In the genomic region with DNA sequence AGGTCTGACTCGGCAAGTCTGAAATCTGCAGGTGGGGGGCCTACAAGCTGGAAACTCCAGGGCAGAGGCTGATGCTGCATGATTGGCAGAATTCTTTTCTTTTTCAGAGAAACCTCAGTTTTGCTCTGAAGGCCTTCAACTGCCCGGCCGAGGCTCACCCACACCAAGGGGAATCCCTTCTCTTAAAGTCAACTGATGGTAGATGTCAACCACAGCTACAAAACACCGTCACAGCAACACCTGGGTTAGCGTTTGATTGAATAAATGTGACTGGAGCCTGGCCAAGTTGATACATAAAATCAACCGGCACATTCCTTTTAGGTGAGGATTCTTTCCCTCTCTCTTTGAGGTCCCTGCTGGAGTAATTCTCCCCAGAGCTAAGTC, we compare ENCODE assay signal across 24 cellular contexts. TPM values are rescaled to one million over a fixed set of nuclear protein-coding genes. Genes with fewer than 3 reads are reported as not detected.
DNase-seq lines count a peak whose midpoint lies in the region; ATAC-seq, FAIRE-seq and TF ChIP-seq lines count a peak whose summit lies in the region.
"Had no signal": no experiment of that assay in that cellular context is flagged by ENCODE, and none has a peak within 500 bp of the region (broad histone marks: within the 10 kb centered on the region; RNA-seq: fewer than 3 reads in every experiment).

No MANE protein-coding gene starts in this region.

- H2AFZ ChIP-seq in IMR-90 (replicated peaks; ENCODE audit: low read length, poor library complexity) (no peak overlapping the region), PC-9 (no peak overlapping the region)

- TF ChIP-seq CTCF in IMR-90 (conservative IDR thresholded peaks at IDR 0.05; ENCODE audit: low read depth, low read length) (no peak), PC-9 (conservative IDR thresholded peaks at IDR 0.05) (no peak), epithelial cell of esophagus (IDR thresholded peaks at IDR 0.05; ENCODE audit: insufficient read depth, low read depth, low read length, missing control alignments) (no peak), pancreas (IDR thresholded peaks at IDR 0.05) (no peak)
- TF ChIP-seq CTCF in CD8-positive, alpha-beta T cell (IDR thresholded peaks at IDR 0.05) = no peak

- in situ Hi-C loops in IMR-90 (cut with MboI; ENCODE audit: low sequenced_read_pairs) = no loop called here

- no peak overlapping the region for H2AK5ac ChIP-seq in IMR-90 (ENCODE audit: low read depth, low read length)

- no peaks in the 10 kb centered on the region for H3K79me1 ChIP-seq in IMR-90 (ENCODE audit: low read depth in 1 of 2, low read length in 2 of 2)

- CTCF ChIA-PET in IMR-90 (lab: Yijun Ruan, JAX) = no interaction called here
- CTCF ChIA-PET in PC-9 (lab: Charles Lee) = interaction anchor here (0.7 kb wide), 2 partner anchors 26 to 115 kb away, joined by 3 to 5 read pairs; no protein-coding TSS in a partner anchor
- CTCF ChIA-PET in CD8-positive, alpha-beta T cell (lab: Charles Lee) = interaction anchor here (2.5 to 2.9 kb wide), 3 partner anchors 17 to 107 kb away, joined by 7 to 10 read pairs (median 10); a partner anchor contains a TSS

- no peak overlapping the region for H4K5ac ChIP-seq in IMR-90 (ENCODE audit: low read depth, low read length)

- H3K36me3 Mint-ChIP-seq in CD8-positive, alpha-beta T cell = no peaks in the 10 kb centered on the region
- H3K36me3 Mint-ChIP-seq: CD4-positive, alpha-beta memory T cell; T-cell; type B pancreatic cell had no signal

- no peak overlapping the region for H4K91ac ChIP-seq in IMR-90 (ENCODE audit: insufficient read depth, low read depth, low read length)

- H3K56ac ChIP-seq in IMR-90 (ENCODE audit: extremely low read depth, insufficient read depth, low read length) = no peak overlapping the region

- H3K18ac ChIP-seq in IMR-90 (ENCODE audit: low read depth, low read length) = no peak overlapping the region

- no peak overlapping the region for H3K27ac ChIP-seq in IMR-90 (ENCODE audit: insufficient read depth, low read length)
- peak overlapping the region; percentile 61 for H3K27ac ChIP-seq in PC-9
- H3K27ac ChIP-seq in pancreas = peak overlapping the region; percentile 36 to 59 (median 48)
- H3K27ac ChIP-seq in CD8-positive, alpha-beta T cell (ENCODE audit: low read depth, low read length) = no peak overlapping the region
- H3K27ac ChIP-seq: adrenal gland, dorsolateral prefrontal cortex, prostate gland had no signal

- no peak overlapping the region for H3K4me3 Mint-ChIP-seq in CD8-positive, alpha-beta T cell
- H3K4me3 Mint-ChIP-seq: activated CD4-positive, alpha-beta T cell treated with anti-CD3 and anti-CD28 coated beads, Interleukin-2, amount 10 ng/mL, durations not matched to agents 24 days and 14 days; CD4-positive, alpha-beta memory T cell; stimulated activated naive CD8-positive, alpha-beta T cell treated with anti-CD3 and anti-CD28 coated beads, Interleukin-15, Interleukin-2, amounts not matched to agents 100 ng/mL and 50 ng/mL, for 24 hours; T-cell; type B pancreatic cell had no signal

- H4K8ac ChIP-seq in IMR-90 (ENCODE audit: low read depth in 2 of 2, low read length in 2 of 2) = no peak overlapping the region

- WGBS in IMR-90 (ENCODE audit: extremely low coverage in 2 of 2, insufficient read length in 1 of 2), 2 experiments = 80% methylated on average over 1 of the region's 6 CpGs; no CpG with 5 or more reads in 1 of the 2 experiments
- WGBS in pancreas, 2 donors = 45 to 53% methylated on average over 6 of the region's 6 CpGs

- H3K4me1 ChIP-seq in IMR-90 (ENCODE audit: control insufficient read depth, insufficient read depth, low read length) (peaks cover 3% of the 10 kb centered on the region), PC-9 (replicated peaks; ENCODE audit: insufficient read depth) (peaks cover 84% of the 10 kb centered on the region), pancreas (no peaks in the 10 kb centered on the region)
- H3K4me1 ChIP-seq in CD8-positive, alpha-beta T cell (ENCODE audit: insufficient read depth, low read length) = peaks cover 30% of the 10 kb centered on the region
- H3K4me1 ChIP-seq: adrenal gland, prostate gland had no signal

- no peaks in the 10 kb centered on the region for H3K9me1 ChIP-seq in IMR-90 (ENCODE audit: insufficient read depth, low read length)

- H2AK9ac ChIP-seq in IMR-90 (replicated peaks; ENCODE audit: low read depth, low read length, poor library complexity) = no peak overlapping the region

- H3K27me3 ChIP-seq in IMR-90 (ENCODE audit: control insufficient read depth, insufficient read depth, low read length) (peaks cover 38% of the 10 kb centered on the region), PC-9 (ENCODE audit: insufficient read depth, low read depth) (no peaks in the 10 kb centered on the region), pancreas (no peaks in the 10 kb centered on the region)
- H3K27me3 ChIP-seq in CD8-positive, alpha-beta T cell (ENCODE audit: insufficient read depth, low read length) = no peaks in the 10 kb centered on the region
- H3K27me3 ChIP-seq: adrenal gland, dorsolateral prefrontal cortex had no signal

- dilution Hi-C loops in IMR-90 (cut with HindIII; ENCODE audit: low sequenced_read_pairs, unreplicated experiment) = no loop called here

- H3K9me3 ChIP-seq in IMR-90 (ENCODE audit: control insufficient read depth, insufficient read depth, low read length) = no peaks in the 10 kb centered on the region; the same call in 1 of the 2 replicates
- H3K9me3 ChIP-seq in PC-9 (ENCODE audit: insufficient read depth, low read depth) = no peaks in the 10 kb centered on the region
- H3K9me3 ChIP-seq in pancreas = no peaks in the 10 kb centered on the region
- H3K9me3 ChIP-seq in CD8-positive, alpha-beta T cell (ENCODE audit: low read length) = no peaks in the 10 kb centered on the region
- H3K9me3 ChIP-seq: adrenal gland, prostate gland had no signal

- no peak overlapping the region for H2BK20ac ChIP-seq in IMR-90 (ENCODE audit: low read depth, low read length)

- H3K4ac ChIP-seq in IMR-90 (ENCODE audit: low read depth, low read length) = no peak overlapping the region

- no peak overlapping the region for H3K27ac Mint-ChIP-seq in CD8-positive, alpha-beta T cell
- H3K27ac Mint-ChIP-seq: activated CD4-positive, alpha-beta T cell treated with anti-CD3 and anti-CD28 coated beads, Interleukin-2, amount 10 ng/mL, durations not matched to agents 24 days and 14 days; CD4-positive, alpha-beta memory T cell; stimulated activated naive CD8-positive, alpha-beta T cell treated with anti-CD3 and anti-CD28 coated beads, Interleukin-15, Interleukin-2, amounts not matched to agents 100 ng/mL and 50 ng/mL, for 24 hours; T-cell; type B pancreatic cell had no signal

- H2BK120ac ChIP-seq in IMR-90 (ENCODE audit: low read depth, low read length) = no peak overlapping the region

- H4K20me1 ChIP-seq in IMR-90 (ENCODE audit: insufficient read depth, low read length) (no peaks in the 10 kb centered on the region), PC-9 (ENCODE audit: insufficient read depth) (no peaks in the 10 kb centered on the region)

- no peak overlapping the region for H3K23ac ChIP-seq in IMR-90 (ENCODE audit: low read depth, low read length)

- H3K14ac ChIP-seq in IMR-90 (replicated peaks; ENCODE audit: low read depth, low read length) = no peak overlapping the region

- no peak overlapping the region for H3K4me2 ChIP-seq in IMR-90 (ENCODE audit: low read depth, low read length)
- peak overlapping the region; percentile 68 for H3K4me2 ChIP-seq in PC-9

- H3K4me3 ChIP-seq in IMR-90 (ENCODE audit: insufficient read depth, low read depth, low read length) = no peak overlapping the region
- H3K4me3 ChIP-seq in PC-9 = no peak overlapping the region
- no peak overlapping the region for H3K4me3 ChIP-seq in epithelial cell of esophagus (ENCODE audit: low read length)
- H3K4me3 ChIP-seq in pancreas = no peak overlapping the region
- H3K4me3 ChIP-seq in CD8-positive, alpha-beta T cell (ENCODE audit: low read depth, low read length) = no peak overlapping the region
- H3K4me3 ChIP-seq: adrenal gland, dorsolateral prefrontal cortex, prostate gland had no signal

- no peak overlapping the region for H2BK5ac ChIP-seq in IMR-90 (ENCODE audit: low read depth, low read length, poor library complexity, severe bottlenecking)

- H3K36me3 ChIP-seq in IMR-90 (ENCODE audit: control insufficient read depth, insufficient read depth, low read length) (no peaks in the 10 kb centered on the region), PC-9 (ENCODE audit: low read depth) (no peaks in the 10 kb centered on the region), pancreas (no peaks in the 10 kb centered on the region)
- no peaks in the 10 kb centered on the region for H3K36me3 ChIP-seq in CD8-positive, alpha-beta T cell (ENCODE audit: insufficient read depth, low read length)
- H3K36me3 ChIP-seq: adrenal gland, prostate gland had no signal

- intact Hi-C loops in IMR-90 (cut with micrococcal nuclease) (no loop called here), PC-9 (cut with micrococcal nuclease; ENCODE audit: unreplicated experiment) (no loop called here), pancreas (cut with DNase I) (no loop called here)
- intact Hi-C loops in CD8-positive, alpha-beta T cell (cut with DNase I, micrococcal nuclease) = no loop called here

- H3K9me3 Mint-ChIP-seq in CD8-positive, alpha-beta T cell = no peaks in the 10 kb centered on the region
- H3K9me3 Mint-ChIP-seq: activated CD4-positive, alpha-beta T cell treated with anti-CD3 and anti-CD28 coated beads, Interleukin-2, amount 10 ng/mL, durations not matched to agents 24 days and 14 days; CD4-positive, alpha-beta memory T cell; stimulated activated naive CD8-positive, alpha-beta T cell treated with anti-CD3 and anti-CD28 coated beads, Interleukin-15, Interleukin-2, amounts not matched to agents 100 ng/mL and 50 ng/mL, for 24 hours; T-cell; type B pancreatic cell had no signal

- ATAC-seq in IMR-90 (ENCODE audit: low read depth) = no peak
- ATAC-seq in pancreas = peak in 3 of 4 donors; percentile 47 to 62 (median 54)
- no peak for ATAC-seq in CD8-positive, alpha-beta T cell
- ATAC-seq: Right ventricle myocardium inferior, T-cell had no signal

- FAIRE-seq in pancreas (lab: Jason Lieb, UNC) = no peak

- H3K27me3 Mint-ChIP-seq in CD8-positive, alpha-beta T cell (ENCODE audit: low read depth) = no peaks in the 10 kb centered on the region
- H3K27me3 Mint-ChIP-seq: CD4-positive, alpha-beta memory T cell; stimulated activated naive CD8-positive, alpha-beta T cell treated with anti-CD3 and anti-CD28 coated beads, Interleukin-15, Interleukin-2, amounts not matched to agents 100 ng/mL and 50 ng/mL, for 24 hours; T-cell had no signal

- H3F3A ChIP-seq in PC-9 (ENCODE audit: insufficient read depth, low read depth) = peaks cover 20% of the 10 kb centered on the region

- H3K79me2 ChIP-seq in PC-9 (ENCODE audit: low read depth) = no peaks in the 10 kb centered on the region

- H2BK15ac ChIP-seq in IMR-90 (ENCODE audit: low read depth, low read length) = no peak overlapping the region

- DNase-seq in IMR-90 (peak; percentile 43), PC-9 (peak in 1 of 2 experiments; percentile 77), epithelial cell of esophagus (ENCODE audit: low read depth) (peak; percentile 75), pancreas (peak in 1 of 6 donors; percentile 21), COLO829 (ENCODE audit: low spot score) (no peak), dedifferentiated amniotic fluid mesenchymal stem cell (ENCODE audit: extremely low spot score) (no peak), SW 1271 (lab: John Stamatoyannopoulos, UW) (no peak)
- DNase-seq in CD8-positive, alpha-beta T cell = no peak
- DNase-seq: activated CD4-positive, alpha-beta T cell treated with anti-CD3 and anti-CD28 coated beads, Interleukin-2, amount 10 ng/mL, durations not matched to agents 24 days and 14 days; activated CD8-positive, alpha-beta memory T cell treated with anti-CD3 and anti-CD28 coated beads, Interleukin-2, amount 50 U/mL, for 4 hours; activated effector memory CD4-positive, alpha-beta T cell treated with anti-CD3 and anti-CD28 coated beads, Interleukin-2, amount 50 U/mL, for 16 hours; adrenal gland; CD4-positive, alpha-beta memory T cell; dorsolateral prefrontal cortex; foreskin melanocyte; KG1; NCI-H1092 treated with DMSO at 0.1 percent for 48 hours; NCI-H2029 treated with DMSO at 0.1 percent for 48 hours; stimulated activated CD4-positive, alpha-beta T cell treated with anti-CD3 and anti-CD28 coated beads, Interleukin-4, amount 100 ng/mL, for 1 hour; T-cell had no signal

- no peak for TF ChIP-seq RAD21 in IMR-90 (IDR thresholded peaks at IDR 0.05; ENCODE audit: low read length)

- BruUV-seq in IMR-90 (replicated peaks; lab: Mats Ljungman, UMichigan) (no TSS peak), PC-9 (replicated peaks; lab: Mats Ljungman, UMichigan) (no TSS peak)

- POLR2A ChIA-PET in IMR-90 (lab: Charles Lee; ENCODE audit: unreplicated experiment) (no interaction called here), PC-9 (lab: Charles Lee; ENCODE audit: unreplicated experiment) (interaction anchor here (0.7 kb wide), 1 partner anchor 186 kb away, joined by 3 read pairs; no protein-coding TSS in a partner anchor)
- POLR2A ChIA-PET in CD8-positive, alpha-beta T cell (lab: Charles Lee) = interaction anchor here (1.1 to 2.7 kb wide), 2 partner anchors 17 to 57 kb away, joined by 3 to 10 read pairs; partner anchors contain the start of gene MRFAP1L1

- H3K9me2 ChIP-seq in PC-9 (ENCODE audit: insufficient read depth) = no peaks in the 10 kb centered on the region

- H3K9ac ChIP-seq in IMR-90 (ENCODE audit: low read depth, low read length) = no peak overlapping the region

- TF ChIP-seq POLR2A in IMR-90 (IDR thresholded peaks at IDR 0.05; ENCODE audit: low read depth, low read length) = no peak

- peaks cover 49% of the 10 kb centered on the region for H3K4me1 Mint-ChIP-seq in CD8-positive, alpha-beta T cell (ENCODE audit: low read depth)

RNA-seq across cellular contexts. Expression of gene KIAA0232, which starts 15.2 kb away (rescaled TPM):
- total RNA-seq in IMR-90 (2012; rRNA removed) = 19.5 and 23.1 TPM in 2 replicates
- 5.8 and 6.8 TPM in 2 replicates for polyA plus RNA-seq in IMR-90 (2012; rRNA removed)
- 1.8 and 4.3 TPM in 2 replicates for polyA plus RNA-seq in IMR-90 (2012; cell fraction: cytosol; rRNA removed)
- polyA plus RNA-seq in IMR-90 (2012; cell fraction: nucleus; rRNA removed; ENCODE audit: low replicate concordance) = 3.7 and 10.2 TPM in 2 replicates
- 21.5 and 24.7 TPM in 2 replicates for total RNA-seq in PC-9 (2021)
- total RNA-seq in pancreas = 10 to 100 TPM in 2 of 6 donors, 1 to 10 TPM in 4; 7.0 to 12.4 (median 8.9) TPM
- 1 to 10 TPM; 4.0 to 8.9 TPM for polyA plus RNA-seq in pancreas
- total RNA-seq in CD8-positive, alpha-beta T cell = 10 to 100 TPM; 18.4 to 19.7 TPM

RNA-seq across cellular contexts. Expression of gene BLOC1S4, which starts 51.4 kb away (rescaled TPM):
- total RNA-seq in IMR-90 (2012; rRNA removed) (8.8 and 13.3 TPM in 2 replicates), PC-9 (2021) (11.7 and 13.9 TPM in 2 replicates), pancreas (1 to 10 TPM; 3.7 to 7.1 (median 5.1) TPM)
- polyA plus RNA-seq in IMR-90 (2012; rRNA removed) (22.1 and 24.2 TPM in 2 replicates), pancreas (1 to 10 TPM; 3.3 to 8.4 TPM)
- polyA plus RNA-seq in IMR-90 (2012; cell fraction: cytosol; rRNA removed) = 7.3 and 27.7 TPM in 2 replicates
- 8.6 and 17.4 TPM in 2 replicates for polyA plus RNA-seq in IMR-90 (2012; cell fraction: nucleus; rRNA removed; ENCODE audit: low replicate concordance)
- total RNA-seq in CD8-positive, alpha-beta T cell = 10 to 100 TPM; 29.7 to 30.7 TPM

RNA-seq across cellular contexts. Expression of gene MRFAP1L1, which starts 57.7 kb away (rescaled TPM):
- total RNA-seq in IMR-90 (2012; rRNA removed) (31.7 and 64.2 TPM in 2 replicates), PC-9 (2021) (51.4 and 52.1 TPM in 2 replicates), pancreas (10 to 100 TPM; 12.4 to 26.6 (median 20.4) TPM)
- polyA plus RNA-seq in IMR-90 (2012; rRNA removed) (41.7 and 47.0 TPM in 2 replicates), pancreas (10 to 100 TPM; 23.5 to 39.8 TPM)
- polyA plus RNA-seq in IMR-90 (2012; cell fraction: cytosol; rRNA removed) = 21.2 and 35.5 TPM in 2 replicates
- 7.2 and 19.4 TPM in 2 replicates for polyA plus RNA-seq in IMR-90 (2012; cell fraction: nucleus; rRNA removed; ENCODE audit: low replicate concordance)
- 10 to 100 TPM; 27.5 to 30.0 TPM for total RNA-seq in CD8-positive, alpha-beta T cell

Comparison
In these comparisons a context has a peak if more than half of its experiments do, and no peak if none do; other contexts are left out.
1. ATAC-seq: peak in pancreas (3 of 4); none in IMR-90 (single experiment) and CD8-positive, alpha-beta T cell (single experiment).
2. DNase-seq: peak in IMR-90 (single experiment) and epithelial cell of esophagus (single experiment); none in COLO829 (single experiment), CD8-positive, alpha-beta T cell (0 of 7), dedifferentiated amniotic fluid mesenchymal stem cell (single experiment) and SW 1271 (0 of 2).
3. H3K27ac ChIP-seq: peak in PC-9 (single experiment) and pancreas (4 of 4); none in IMR-90 (single experiment) and CD8-positive, alpha-beta T cell (single experiment).